Comparison of ENCODE assay signal across 1 cellular context in the genomic region with DNA sequence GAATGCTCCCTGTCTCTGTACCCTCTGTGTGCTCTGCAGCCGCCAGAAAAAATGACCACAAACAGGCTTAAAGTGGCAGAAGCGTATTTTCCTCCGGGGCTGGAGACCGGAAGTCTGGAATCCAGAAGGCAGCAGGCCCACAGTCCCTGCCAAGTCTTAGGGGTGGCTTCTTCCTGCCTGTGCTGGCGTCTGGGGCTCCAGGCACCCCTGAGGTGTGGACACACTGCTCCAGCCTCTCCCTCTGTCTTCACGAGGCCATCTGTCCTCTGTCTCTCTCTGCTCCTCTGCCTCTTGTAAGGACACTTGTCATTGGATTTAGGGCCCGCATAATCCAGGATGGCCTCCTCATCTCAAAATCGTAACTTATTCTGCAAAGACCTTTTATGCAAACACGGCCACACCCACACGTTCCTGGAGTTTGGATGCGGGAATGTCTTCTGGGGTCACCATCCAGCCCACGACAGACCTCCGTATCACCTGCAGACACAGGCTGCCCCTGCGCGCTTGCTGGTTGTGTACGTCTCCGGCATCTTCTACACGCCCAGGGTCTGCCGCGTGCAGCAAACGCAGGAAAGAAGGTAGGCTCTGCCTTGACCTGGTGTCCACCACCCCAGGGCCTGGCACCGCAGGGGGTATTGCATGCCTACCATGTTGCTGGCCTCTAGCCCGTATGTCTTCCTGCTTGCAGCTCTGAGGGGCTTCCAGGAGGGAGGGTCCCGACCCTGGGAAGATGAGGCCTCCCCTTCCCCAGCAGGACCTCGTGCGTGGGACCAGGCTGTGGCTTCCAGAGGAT.
TF ChIP-seq lines count a peak whose summit lies in the region.

No MANE protein-coding gene starts in this region.

TF ChIP-seq in HepG2, 621 proteins besides CTCF, POLR2A, EP300 and RAD21 (continued from another document):
- TF ChIP-seq, protein P1, sequence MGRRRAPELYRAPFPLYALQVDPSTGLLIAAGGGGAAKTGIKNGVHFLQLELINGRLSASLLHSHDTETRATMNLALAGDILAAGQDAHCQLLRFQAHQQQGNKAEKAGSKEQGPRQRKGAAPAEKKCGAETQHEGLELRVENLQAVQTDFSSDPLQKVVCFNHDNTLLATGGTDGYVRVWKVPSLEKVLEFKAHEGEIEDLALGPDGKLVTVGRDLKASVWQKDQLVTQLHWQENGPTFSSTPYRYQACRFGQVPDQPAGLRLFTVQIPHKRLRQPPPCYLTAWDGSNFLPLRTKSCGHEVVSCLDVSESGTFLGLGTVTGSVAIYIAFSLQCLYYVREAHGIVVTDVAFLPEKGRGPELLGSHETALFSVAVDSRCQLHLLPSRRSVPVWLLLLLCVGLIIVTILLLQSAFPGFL (CRISPR knock-in tag; IDR thresholded peaks at IDR 0.05), result no peak
- TF ChIP-seq, protein P2, sequence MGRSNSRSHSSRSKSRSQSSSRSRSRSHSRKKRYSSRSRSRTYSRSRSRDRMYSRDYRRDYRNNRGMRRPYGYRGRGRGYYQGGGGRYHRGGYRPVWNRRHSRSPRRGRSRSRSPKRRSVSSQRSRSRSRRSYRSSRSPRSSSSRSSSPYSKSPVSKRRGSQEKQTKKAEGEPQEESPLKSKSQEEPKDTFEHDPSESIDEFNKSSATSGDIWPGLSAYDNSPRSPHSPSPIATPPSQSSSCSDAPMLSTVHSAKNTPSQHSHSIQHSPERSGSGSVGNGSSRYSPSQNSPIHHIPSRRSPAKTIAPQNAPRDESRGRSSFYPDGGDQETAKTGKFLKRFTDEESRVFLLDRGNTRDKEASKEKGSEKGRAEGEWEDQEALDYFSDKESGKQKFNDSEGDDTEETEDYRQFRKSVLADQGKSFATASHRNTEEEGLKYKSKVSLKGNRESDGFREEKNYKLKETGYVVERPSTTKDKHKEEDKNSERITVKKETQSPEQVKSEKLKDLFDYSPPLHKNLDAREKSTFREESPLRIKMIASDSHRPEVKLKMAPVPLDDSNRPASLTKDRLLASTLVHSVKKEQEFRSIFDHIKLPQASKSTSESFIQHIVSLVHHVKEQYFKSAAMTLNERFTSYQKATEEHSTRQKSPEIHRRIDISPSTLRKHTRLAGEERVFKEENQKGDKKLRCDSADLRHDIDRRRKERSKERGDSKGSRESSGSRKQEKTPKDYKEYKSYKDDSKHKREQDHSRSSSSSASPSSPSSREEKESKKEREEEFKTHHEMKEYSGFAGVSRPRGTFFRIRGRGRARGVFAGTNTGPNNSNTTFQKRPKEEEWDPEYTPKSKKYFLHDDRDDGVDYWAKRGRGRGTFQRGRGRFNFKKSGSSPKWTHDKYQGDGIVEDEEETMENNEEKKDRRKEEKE (IDR thresholded peaks at IDR 0.05), result no peak
- TF ChIP-seq HNF4G (IDR thresholded peaks at IDR 0.05; ENCODE audit: borderline replicate concordance, low read depth, low read length) (no peak), HNF4G (CRISPR knock-in tag; IDR thresholded peaks at IDR 0.05; ENCODE audit: borderline replicate concordance, low read depth) (no peak), FOXA3 (CRISPR knock-in tag; IDR thresholded peaks at IDR 0.05) (no peak), ZNF263 (CRISPR knock-in tag; IDR thresholded peaks at IDR 0.05) (no peak), NKX3-1 (CRISPR knock-in tag; IDR thresholded peaks at IDR 0.05) (no peak), FOXM1 (CRISPR knock-in tag; IDR thresholded peaks at IDR 0.05) (no peak), ZNF841 (CRISPR knock-in tag; IDR thresholded peaks at IDR 0.05; ENCODE audit: borderline replicate concordance) (no peak)
- TF ChIP-seq, protein P3, sequence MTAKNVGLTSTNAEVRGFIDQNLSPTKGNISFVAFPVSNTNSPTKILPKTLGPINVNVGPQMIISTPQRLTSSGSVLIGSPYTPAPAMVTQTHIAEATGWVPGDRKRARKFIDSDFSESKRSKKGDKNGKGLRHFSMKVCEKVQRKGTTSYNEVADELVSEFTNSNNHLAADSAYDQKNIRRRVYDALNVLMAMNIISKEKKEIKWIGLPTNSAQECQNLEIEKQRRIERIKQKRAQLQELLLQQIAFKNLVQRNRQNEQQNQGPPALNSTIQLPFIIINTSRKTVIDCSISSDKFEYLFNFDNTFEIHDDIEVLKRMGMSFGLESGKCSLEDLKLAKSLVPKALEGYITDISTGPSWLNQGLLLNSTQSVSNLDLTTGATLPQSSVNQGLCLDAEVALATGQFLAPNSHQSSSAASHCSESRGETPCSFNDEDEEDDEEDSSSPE (CRISPR knock-in tag; IDR thresholded peaks at IDR 0.05), result no peak
- TF ChIP-seq, protein P4, sequence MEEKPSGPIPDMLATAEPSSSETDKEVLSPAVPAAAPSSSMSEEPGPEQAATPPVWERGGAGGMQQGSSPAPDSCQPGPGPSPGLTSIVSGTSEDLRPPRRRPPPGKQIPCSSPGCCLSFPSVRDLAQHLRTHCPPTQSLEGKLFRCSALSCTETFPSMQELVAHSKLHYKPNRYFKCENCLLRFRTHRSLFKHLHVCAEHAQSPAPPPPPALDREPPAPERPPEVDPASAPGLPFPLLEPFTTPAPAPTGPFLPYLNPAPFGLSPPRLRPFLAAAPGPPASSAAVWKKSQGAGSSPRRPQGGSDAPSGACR (CRISPR knock-in tag; IDR thresholded peaks at IDR 0.05), result no peak
